ENCODE assay signal across 1 cellular context in the genomic region with DNA sequence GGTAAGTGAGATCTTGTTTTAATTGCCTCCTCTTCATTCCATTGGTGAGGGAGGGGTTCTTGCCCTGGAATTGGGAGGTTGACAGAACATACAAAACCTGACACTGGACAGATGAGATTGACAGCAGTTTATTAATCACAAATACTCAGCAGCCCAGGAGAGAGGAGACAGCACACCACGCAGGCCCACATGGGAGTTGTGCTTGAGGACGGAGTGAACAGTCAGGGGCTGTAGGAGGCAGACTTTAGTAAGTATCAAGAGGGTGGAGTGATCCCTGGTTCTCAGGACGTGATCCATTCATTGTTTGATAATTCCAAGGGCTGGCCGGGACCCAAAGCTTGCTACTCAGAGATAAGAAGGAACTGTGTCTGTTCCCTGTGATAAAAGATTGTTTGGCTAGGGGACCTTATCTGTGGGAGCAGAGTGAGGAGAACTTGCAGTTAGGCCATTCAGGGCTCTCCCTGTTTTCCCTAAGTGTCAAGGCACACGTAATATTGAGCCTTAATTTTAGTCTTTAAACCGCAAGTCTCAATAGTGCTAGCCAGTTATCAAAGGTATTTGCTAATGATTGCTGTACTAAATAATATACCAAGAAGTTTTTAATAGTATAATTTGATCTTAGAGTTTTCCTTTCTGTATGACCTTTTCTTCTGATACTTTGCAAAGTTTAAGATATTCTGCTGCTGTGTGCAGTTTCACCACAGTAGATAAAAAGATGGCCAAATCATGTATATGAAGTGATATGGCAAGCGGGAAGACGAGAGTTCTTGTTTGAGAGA.
TF ChIP-seq lines count a peak whose summit lies in the region.

No MANE protein-coding gene starts in this region.

TF ChIP-seq in K562, 482 proteins besides CTCF, POLR2A, EP300 and RAD21 (continues in another document):
- TF ChIP-seq SREBF1 (IDR thresholded peaks at IDR 0.05; ENCODE audit: borderline replicate concordance, low read depth, low read length) (peak; percentile 92), MCM2 (IDR thresholded peaks at IDR 0.05; ENCODE audit: low read depth) (no peak), POU5F1 (IDR thresholded peaks at IDR 0.05; ENCODE audit: borderline replicate concordance, low read depth, low read length, partially characterized antibody) (peak; percentile 20), TEAD2 (tag; IDR thresholded peaks at IDR 0.05) (no peak; the same call in none of the 2 replicates), ZNF347 (CRISPR knock-in tag; IDR thresholded peaks at IDR 0.05; ENCODE audit: low read depth) (peak; percentile 64; the same call in 1 of the 2 replicates), PML (IDR thresholded peaks at IDR 0.05; ENCODE audit: low read length) (peak; percentile 100), ATF7 (IDR thresholded peaks at IDR 0.05) (peak; percentile 94), GTF2E2 (tag; IDR thresholded peaks at IDR 0.05) (no peak; the same call in 1 of the 2 replicates), ADNP (tag; IDR thresholded peaks at IDR 0.05) (peak; percentile 89), MYNN (IDR thresholded peaks at IDR 0.05) (peak; percentile 94), MYNN (CRISPR knock-in tag; IDR thresholded peaks at IDR 0.05) (no peak), TOE1 (IDR thresholded peaks at IDR 0.05; ENCODE audit: borderline replicate concordance) (peak; percentile 82; the same call in 1 of the 2 replicates), TOE1 (CRISPR knock-in tag; IDR thresholded peaks at IDR 0.05; ENCODE audit: borderline replicate concordance, low read depth) (no peak), JUND (IDR thresholded peaks at IDR 0.05; ENCODE audit: borderline replicate concordance, low read depth, low read length) (peak; percentile 90), JUND (tag; IDR thresholded peaks at IDR 0.05; ENCODE audit: borderline replicate concordance, low read depth, low read length) (peak; percentile 82; the same call in 2 of the 3 replicates), MBD2 (IDR thresholded peaks at IDR 0.05; ENCODE audit: borderline replicate concordance, low read depth) (peak; percentile 94), ZNF507 (tag; conservative IDR thresholded peaks at IDR 0.05) (no peak), GTF2F1 (IDR thresholded peaks at IDR 0.05; ENCODE audit: low read depth, low read length) (no peak)
- TF ChIP-seq, protein P1, sequence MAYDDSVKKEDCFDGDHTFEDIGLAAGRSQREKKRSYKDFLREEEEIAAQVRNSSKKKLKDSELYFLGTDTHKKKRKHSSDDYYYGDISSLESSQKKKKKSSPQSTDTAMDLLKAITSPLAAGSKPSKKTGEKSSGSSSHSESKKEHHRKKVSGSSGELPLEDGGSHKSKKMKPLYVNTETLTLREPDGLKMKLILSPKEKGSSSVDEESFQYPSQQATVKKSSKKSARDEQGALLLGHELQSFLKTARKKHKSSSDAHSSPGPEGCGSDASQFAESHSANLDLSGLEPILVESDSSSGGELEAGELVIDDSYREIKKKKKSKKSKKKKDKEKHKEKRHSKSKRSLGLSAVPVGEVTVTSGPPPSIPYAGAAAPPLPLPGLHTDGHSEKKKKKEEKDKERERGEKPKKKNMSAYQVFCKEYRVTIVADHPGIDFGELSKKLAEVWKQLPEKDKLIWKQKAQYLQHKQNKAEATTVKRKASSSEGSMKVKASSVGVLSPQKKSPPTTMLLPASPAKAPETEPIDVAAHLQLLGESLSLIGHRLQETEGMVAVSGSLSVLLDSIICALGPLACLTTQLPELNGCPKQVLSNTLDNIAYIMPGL (CRISPR knock-in tag; IDR thresholded peaks at IDR 0.05), result no peak
- TF ChIP-seq, protein P2, sequence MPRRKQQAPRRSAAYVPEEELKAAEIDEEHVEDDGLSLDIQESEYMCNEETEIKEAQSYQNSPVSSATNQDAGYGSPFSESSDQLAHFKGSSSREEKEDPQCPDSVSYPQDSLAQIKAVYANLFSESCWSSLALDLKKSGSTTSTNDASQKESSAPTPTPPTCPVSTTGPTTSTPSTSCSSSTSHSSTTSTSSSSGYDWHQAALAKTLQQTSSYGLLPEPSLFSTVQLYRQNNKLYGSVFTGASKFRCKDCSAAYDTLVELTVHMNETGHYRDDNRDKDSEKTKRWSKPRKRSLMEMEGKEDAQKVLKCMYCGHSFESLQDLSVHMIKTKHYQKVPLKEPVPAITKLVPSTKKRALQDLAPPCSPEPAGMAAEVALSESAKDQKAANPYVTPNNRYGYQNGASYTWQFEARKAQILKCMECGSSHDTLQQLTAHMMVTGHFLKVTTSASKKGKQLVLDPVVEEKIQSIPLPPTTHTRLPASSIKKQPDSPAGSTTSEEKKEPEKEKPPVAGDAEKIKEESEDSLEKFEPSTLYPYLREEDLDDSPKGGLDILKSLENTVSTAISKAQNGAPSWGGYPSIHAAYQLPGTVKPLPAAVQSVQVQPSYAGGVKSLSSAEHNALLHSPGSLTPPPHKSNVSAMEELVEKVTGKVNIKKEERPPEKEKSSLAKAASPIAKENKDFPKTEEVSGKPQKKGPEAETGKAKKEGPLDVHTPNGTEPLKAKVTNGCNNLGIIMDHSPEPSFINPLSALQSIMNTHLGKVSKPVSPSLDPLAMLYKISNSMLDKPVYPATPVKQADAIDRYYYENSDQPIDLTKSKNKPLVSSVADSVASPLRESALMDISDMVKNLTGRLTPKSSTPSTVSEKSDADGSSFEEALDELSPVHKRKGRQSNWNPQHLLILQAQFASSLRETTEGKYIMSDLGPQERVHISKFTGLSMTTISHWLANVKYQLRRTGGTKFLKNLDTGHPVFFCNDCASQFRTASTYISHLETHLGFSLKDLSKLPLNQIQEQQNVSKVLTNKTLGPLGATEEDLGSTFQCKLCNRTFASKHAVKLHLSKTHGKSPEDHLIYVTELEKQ (CRISPR knock-in tag; IDR thresholded peaks at IDR 0.05), result no peak; the same call in 1 of the 2 replicates
- TF ChIP-seq, protein P3, sequence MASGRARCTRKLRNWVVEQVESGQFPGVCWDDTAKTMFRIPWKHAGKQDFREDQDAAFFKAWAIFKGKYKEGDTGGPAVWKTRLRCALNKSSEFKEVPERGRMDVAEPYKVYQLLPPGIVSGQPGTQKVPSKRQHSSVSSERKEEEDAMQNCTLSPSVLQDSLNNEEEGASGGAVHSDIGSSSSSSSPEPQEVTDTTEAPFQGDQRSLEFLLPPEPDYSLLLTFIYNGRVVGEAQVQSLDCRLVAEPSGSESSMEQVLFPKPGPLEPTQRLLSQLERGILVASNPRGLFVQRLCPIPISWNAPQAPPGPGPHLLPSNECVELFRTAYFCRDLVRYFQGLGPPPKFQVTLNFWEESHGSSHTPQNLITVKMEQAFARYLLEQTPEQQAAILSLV (tag; IDR thresholded peaks at IDR 0.05), result peak; percentile 58; the same call in 1 of the 2 replicates
- TF ChIP-seq, protein P4, sequence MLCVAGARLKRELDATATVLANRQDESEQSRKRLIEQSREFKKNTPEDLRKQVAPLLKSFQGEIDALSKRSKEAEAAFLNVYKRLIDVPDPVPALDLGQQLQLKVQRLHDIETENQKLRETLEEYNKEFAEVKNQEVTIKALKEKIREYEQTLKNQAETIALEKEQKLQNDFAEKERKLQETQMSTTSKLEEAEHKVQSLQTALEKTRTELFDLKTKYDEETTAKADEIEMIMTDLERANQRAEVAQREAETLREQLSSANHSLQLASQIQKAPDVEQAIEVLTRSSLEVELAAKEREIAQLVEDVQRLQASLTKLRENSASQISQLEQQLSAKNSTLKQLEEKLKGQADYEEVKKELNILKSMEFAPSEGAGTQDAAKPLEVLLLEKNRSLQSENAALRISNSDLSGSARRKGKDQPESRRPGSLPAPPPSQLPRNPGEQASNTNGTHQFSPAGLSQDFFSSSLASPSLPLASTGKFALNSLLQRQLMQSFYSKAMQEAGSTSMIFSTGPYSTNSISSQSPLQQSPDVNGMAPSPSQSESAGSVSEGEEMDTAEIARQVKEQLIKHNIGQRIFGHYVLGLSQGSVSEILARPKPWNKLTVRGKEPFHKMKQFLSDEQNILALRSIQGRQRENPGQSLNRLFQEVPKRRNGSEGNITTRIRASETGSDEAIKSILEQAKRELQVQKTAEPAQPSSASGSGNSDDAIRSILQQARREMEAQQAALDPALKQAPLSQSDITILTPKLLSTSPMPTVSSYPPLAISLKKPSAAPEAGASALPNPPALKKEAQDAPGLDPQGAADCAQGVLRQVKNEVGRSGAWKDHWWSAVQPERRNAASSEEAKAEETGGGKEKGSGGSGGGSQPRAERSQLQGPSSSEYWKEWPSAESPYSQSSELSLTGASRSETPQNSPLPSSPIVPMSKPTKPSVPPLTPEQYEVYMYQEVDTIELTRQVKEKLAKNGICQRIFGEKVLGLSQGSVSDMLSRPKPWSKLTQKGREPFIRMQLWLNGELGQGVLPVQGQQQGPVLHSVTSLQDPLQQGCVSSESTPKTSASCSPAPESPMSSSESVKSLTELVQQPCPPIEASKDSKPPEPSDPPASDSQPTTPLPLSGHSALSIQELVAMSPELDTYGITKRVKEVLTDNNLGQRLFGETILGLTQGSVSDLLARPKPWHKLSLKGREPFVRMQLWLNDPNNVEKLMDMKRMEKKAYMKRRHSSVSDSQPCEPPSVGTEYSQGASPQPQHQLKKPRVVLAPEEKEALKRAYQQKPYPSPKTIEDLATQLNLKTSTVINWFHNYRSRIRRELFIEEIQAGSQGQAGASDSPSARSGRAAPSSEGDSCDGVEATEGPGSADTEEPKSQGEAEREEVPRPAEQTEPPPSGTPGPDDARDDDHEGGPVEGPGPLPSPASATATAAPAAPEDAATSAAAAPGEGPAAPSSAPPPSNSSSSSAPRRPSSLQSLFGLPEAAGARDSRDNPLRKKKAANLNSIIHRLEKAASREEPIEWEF (CRISPR knock-in tag; IDR thresholded peaks at IDR 0.05), result peak; percentile 99
- TF ChIP-seq, protein P5, sequence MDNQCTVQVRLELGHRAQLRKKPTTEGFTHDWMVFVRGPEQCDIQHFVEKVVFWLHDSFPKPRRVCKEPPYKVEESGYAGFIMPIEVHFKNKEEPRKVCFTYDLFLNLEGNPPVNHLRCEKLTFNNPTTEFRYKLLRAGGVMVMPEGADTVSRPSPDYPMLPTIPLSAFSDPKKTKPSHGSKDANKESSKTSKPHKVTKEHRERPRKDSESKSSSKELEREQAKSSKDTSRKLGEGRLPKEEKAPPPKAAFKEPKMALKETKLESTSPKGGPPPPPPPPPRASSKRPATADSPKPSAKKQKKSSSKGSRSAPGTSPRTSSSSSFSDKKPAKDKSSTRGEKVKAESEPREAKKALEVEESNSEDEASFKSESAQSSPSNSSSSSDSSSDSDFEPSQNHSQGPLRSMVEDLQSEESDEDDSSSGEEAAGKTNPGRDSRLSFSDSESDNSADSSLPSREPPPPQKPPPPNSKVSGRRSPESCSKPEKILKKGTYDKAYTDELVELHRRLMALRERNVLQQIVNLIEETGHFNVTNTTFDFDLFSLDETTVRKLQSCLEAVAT (IDR thresholded peaks at IDR 0.05), result peak in 1 of 2 experiments; percentile 88; a peak in 2 of 4 replicates
- TF ChIP-seq, protein P6, sequence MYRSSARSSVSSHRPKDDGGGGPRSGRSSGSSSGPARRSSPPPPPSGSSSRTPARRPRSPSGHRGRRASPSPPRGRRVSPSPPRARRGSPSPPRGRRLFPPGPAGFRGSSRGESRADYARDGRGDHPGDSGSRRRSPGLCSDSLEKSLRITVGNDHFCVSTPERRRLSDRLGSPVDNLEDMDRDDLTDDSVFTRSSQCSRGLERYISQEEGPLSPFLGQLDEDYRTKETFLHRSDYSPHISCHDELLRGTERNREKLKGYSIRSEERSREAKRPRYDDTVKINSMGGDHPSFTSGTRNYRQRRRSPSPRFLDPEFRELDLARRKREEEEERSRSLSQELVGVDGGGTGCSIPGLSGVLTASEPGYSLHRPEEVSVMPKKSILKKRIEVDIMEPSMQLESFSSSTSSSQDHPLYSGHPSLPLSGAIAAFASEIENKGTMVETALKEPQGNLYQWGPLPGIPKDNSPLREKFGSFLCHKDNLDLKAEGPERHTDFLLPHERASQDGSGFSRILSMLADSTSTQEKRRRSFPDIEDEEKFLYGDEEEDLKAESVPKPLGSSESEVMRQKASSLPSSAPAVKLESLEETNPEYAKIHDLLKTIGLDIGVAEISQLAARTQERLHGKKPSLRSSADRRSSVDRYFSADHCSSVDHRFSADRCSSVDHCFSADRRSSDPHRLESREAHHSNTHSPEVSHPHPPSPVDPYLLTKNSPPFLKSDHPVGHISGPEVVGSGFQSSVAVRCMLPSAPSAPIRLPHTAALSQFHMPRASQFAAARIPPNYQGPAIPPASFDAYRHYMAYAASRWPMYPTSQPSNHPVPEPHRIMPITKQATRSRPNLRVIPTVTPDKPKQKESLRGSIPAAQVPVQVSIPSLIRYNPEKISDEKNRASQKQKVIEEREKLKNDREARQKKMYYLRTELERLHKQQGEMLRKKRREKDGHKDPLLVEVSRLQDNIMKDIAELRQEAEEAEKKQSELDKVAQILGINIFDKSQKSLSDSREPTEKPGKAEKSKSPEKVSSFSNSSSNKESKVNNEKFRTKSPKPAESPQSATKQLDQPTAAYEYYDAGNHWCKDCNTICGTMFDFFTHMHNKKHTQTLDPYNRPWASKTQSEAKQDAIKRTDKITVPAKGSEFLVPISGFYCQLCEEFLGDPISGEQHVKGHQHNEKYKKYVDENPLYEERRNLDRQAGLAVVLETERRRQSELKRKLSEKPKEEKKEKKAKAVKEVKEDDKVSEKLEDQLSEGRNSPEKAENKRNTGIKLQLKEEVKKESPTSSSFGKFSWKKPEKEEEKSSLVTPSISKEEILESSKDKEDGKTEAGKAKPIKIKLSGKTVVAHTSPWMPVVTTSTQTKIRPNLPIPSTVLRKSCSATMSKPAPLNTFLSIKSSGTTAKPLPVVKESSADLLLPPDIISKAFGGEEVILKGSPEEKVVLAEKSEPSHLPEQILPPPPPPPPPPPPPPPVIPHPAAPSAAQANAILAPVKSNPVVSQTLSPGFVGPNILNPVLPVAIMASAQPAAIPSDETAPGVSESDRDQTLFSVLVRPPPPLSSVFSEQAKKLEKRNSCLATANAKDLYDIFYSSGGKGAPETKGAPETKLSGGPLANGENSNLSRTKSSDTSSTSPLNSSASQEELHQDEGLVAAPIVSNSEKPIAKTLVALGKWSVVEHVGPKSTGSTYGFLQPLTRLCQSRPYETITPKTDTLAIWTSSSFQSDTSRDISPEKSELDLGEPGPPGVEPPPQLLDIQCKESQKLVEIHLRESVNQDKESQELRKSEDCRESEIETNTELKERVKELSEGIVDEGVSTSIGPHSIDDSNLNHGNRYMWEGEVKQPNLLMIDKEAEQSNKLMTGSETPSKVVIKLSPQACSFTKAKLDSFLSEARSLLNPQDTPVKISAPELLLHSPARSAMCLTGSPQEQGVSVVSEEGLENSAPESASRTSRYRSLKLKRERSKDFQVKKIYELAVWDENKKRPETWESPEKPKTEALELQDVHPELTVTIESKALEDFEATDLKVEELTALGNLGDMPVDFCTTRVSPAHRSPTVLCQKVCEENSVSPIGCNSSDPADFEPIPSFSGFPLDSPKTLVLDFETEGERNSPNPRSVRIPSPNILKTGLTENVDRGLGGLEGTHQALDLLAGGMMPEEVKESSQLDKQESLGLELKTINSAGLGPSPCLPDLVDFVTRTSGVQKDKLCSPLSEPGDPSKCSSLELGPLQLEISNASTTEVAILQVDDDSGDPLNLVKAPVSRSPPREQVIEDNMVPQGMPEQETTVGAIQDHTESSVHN (IDR thresholded peaks at IDR 0.05; ENCODE audit: borderline replicate concordance in 1 of 2, low read depth in 1 of 2), result peak; percentile 80 to 99
- TF ChIP-seq, protein P7, sequence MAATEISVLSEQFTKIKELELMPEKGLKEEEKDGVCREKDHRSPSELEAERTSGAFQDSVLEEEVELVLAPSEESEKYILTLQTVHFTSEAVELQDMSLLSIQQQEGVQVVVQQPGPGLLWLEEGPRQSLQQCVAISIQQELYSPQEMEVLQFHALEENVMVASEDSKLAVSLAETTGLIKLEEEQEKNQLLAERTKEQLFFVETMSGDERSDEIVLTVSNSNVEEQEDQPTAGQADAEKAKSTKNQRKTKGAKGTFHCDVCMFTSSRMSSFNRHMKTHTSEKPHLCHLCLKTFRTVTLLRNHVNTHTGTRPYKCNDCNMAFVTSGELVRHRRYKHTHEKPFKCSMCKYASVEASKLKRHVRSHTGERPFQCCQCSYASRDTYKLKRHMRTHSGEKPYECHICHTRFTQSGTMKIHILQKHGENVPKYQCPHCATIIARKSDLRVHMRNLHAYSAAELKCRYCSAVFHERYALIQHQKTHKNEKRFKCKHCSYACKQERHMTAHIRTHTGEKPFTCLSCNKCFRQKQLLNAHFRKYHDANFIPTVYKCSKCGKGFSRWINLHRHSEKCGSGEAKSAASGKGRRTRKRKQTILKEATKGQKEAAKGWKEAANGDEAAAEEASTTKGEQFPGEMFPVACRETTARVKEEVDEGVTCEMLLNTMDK (IDR thresholded peaks at IDR 0.05; ENCODE audit: borderline replicate concordance, insufficient read depth, low read depth, low read length, poor library complexity, severe bottlenecking), result peak; percentile 96
